18 cellular contexts compared by ENCODE assay signal in genomic region chr15:51111061-51111460, GRCh38. TPM values are rescaled to one million over a fixed set of nuclear protein-coding genes. Genes with fewer than 3 reads are reported as not detected.
A peak's percentile ranks its signal among the peaks of the same experiment; 100 is the strongest.
DNase-seq lines count a peak whose midpoint lies in the region; ATAC-seq, FAIRE-seq and TF ChIP-seq lines count a peak whose summit lies in the region.
"Had no signal": no experiment of that assay in that cellular context is flagged by ENCODE, and none has a peak within 500 bp of the region (broad histone marks: within the 10 kb centered on the region; RNA-seq: fewer than 3 reads in every experiment).

No MANE protein-coding gene starts in this region.

- H3K4me1 ChIP-seq in GM23248 (ENCODE audit: insufficient read depth) (peaks cover 30% of the 10 kb centered on the region), astrocyte (ENCODE audit: insufficient read depth, low read length) (peaks cover 17% of the 10 kb centered on the region), thoracic aorta (ENCODE audit: control insufficient read depth in 1 of 2, low read depth in 2 of 2) (peaks cover 7 to 72% of the 10 kb centered on the region in 2 donors)
- H3K4me1 ChIP-seq: HAP-1 had no signal

- H3K36me3 ChIP-seq in GM23248 (ENCODE audit: low read depth) = no peaks in the 10 kb centered on the region
- no peaks in the 10 kb centered on the region for H3K36me3 ChIP-seq in astrocyte (ENCODE audit: insufficient read depth, low read length)
- no peaks in the 10 kb centered on the region for H3K36me3 ChIP-seq in thoracic aorta
- H3K36me3 ChIP-seq: HAP-1 had no signal

- 58 to 66% methylated on average over 2 of the region's 2 CpGs for WGBS in GM23248 (ENCODE audit: low coverage in 1 of 2, low lambda C conversion rate in 2 of 2, missing lambda C conversion rate in 2 of 2), 2 experiments

- no peak overlapping the region for H3K9ac ChIP-seq in GM23248
- no peak overlapping the region for H3K9ac ChIP-seq in astrocyte (ENCODE audit: low read length)

- no peaks in the 10 kb centered on the region for H3K79me2 ChIP-seq in GM23248 (ENCODE audit: insufficient read depth)
- no peaks in the 10 kb centered on the region for H3K79me2 ChIP-seq in astrocyte (ENCODE audit: insufficient read depth, low read length)

- no peak overlapping the region for H3K4me2 ChIP-seq in GM23248 (ENCODE audit: unreplicated experiment)
- H3K4me2 ChIP-seq in astrocyte (ENCODE audit: low read length) = no peak overlapping the region

- TF ChIP-seq CTCF in AG10803 (conservative IDR thresholded peaks at IDR 0.05; ENCODE audit: low read length) (no peak), astrocyte (IDR thresholded peaks at IDR 0.05; ENCODE audit: insufficient read depth, low read depth, low read length) (no peak), thoracic aorta (IDR thresholded peaks at IDR 0.05) (no peak), CD14-positive monocyte (IDR thresholded peaks at IDR 0.05) (no peak)

- H3K4me1 Mint-ChIP-seq in astrocyte (ENCODE audit: low read depth, unreplicated experiment) (peaks cover 13% of the 10 kb centered on the region), CD14-positive monocyte (peaks cover 4% of the 10 kb centered on the region)
- H3K4me1 Mint-ChIP-seq: CD4-positive, alpha-beta memory T cell had no signal

- H2AFZ ChIP-seq in GM23248 = no peak overlapping the region
- no peak overlapping the region for H2AFZ ChIP-seq in astrocyte (ENCODE audit: low read depth, low read length)

- H3K4me3 ChIP-seq in AG10803 (ENCODE audit: low read length) (no peak overlapping the region), GM23248 (no peak overlapping the region), astrocyte (ENCODE audit: insufficient read depth, low read depth, low read length) (no peak overlapping the region), thoracic aorta (no peak overlapping the region)
- H3K4me3 ChIP-seq: HAP-1, K562 had no signal

- H3K27me3 Mint-ChIP-seq in astrocyte (ENCODE audit: low read depth, unreplicated experiment) (peaks cover 10% of the 10 kb centered on the region), CD14-positive monocyte (ENCODE audit: low read depth in 3 of 3) (peaks cover 8 to 16% (median 8%) of the 10 kb centered on the region in 3 donors)

- H3K4me3 Mint-ChIP-seq in astrocyte (ENCODE audit: unreplicated experiment) = no peak overlapping the region
- H3K4me3 Mint-ChIP-seq in CD14-positive monocyte = no peak overlapping the region
- H3K4me3 Mint-ChIP-seq: CD4-positive, alpha-beta memory T cell had no signal

- H4K20me1 ChIP-seq in GM23248 (ENCODE audit: insufficient read depth) = no peaks in the 10 kb centered on the region
- no peaks in the 10 kb centered on the region for H4K20me1 ChIP-seq in astrocyte (ENCODE audit: insufficient read depth, low read length)

- peaks cover 3% of the 10 kb centered on the region for H3K9me3 Mint-ChIP-seq in astrocyte (ENCODE audit: unreplicated experiment)
- peaks cover 0 to 5% (median 0%) of the 10 kb centered on the region in 7 donors for H3K9me3 Mint-ChIP-seq in CD14-positive monocyte
- H3K9me3 Mint-ChIP-seq: CD4-positive, alpha-beta memory T cell had no signal

- intact Hi-C loops in CD14-positive monocyte (cut with micrococcal nuclease) = no loop called here

- DNase-seq in AG10803 (ENCODE audit: low read depth) (peak; percentile 18), GM23248 (peak; percentile 47), astrocyte (ENCODE audit: low read depth) (no peak), thoracic aorta (ENCODE audit: low spot score) (no peak), ureter (ENCODE audit: low spot score) (no peak), cerebellum (ENCODE audit: low spot score) (no peak), CD14-positive monocyte (ENCODE audit: low spot score) (no peak)
- DNase-seq: AML-193; Calu3; CD4-positive, alpha-beta memory T cell; DMS79 treated with DMSO at 0.1 percent for 48 hours had no signal

- in situ Hi-C loops in GM23248 (cut with MboI) = no loop called here

- H3K27me3 ChIP-seq in GM23248 (replicated peaks; ENCODE audit: insufficient read depth) = no peaks in the 10 kb centered on the region
- no peaks in the 10 kb centered on the region for H3K27me3 ChIP-seq in astrocyte (ENCODE audit: insufficient read depth, low read length)
- H3K27me3 ChIP-seq in thoracic aorta (replicated peaks; ENCODE audit: insufficient read depth) = no peaks in the 10 kb centered on the region

- no peaks in the 10 kb centered on the region for H3K9me2 ChIP-seq in GM23248 (ENCODE audit: insufficient read depth)

- FAIRE-seq in astrocyte (lab: Jason Lieb, UNC) = peak; percentile 58
- FAIRE-seq: G401.6, GM12891, GM19239, K562 had no signal

- H3K36me3 Mint-ChIP-seq in astrocyte (ENCODE audit: low read depth, unreplicated experiment) = no peaks in the 10 kb centered on the region
- no peaks in the 10 kb centered on the region for H3K36me3 Mint-ChIP-seq in CD14-positive monocyte
- H3K36me3 Mint-ChIP-seq: CD4-positive, alpha-beta memory T cell had no signal

- no peak overlapping the region for H3K27ac ChIP-seq in GM23248
- no peak overlapping the region for H3K27ac ChIP-seq in astrocyte (ENCODE audit: low read depth, low read length)
- H3K27ac ChIP-seq in thoracic aorta = peak overlapping the region; percentile 90 to 91
- H3K27ac ChIP-seq: C4-2B, HL-60 had no signal

- ATAC-seq in thoracic aorta (ENCODE audit: insufficient number of reproducible peaks, low FRiP score, low read depth) = no peak
- ATAC-seq: K562 had no signal

- H3K27ac Mint-ChIP-seq in astrocyte (ENCODE audit: unreplicated experiment) = no peak overlapping the region
- H3K27ac Mint-ChIP-seq in CD14-positive monocyte = no peak overlapping the region
- H3K27ac Mint-ChIP-seq: CD4-positive, alpha-beta memory T cell had no signal

- H3F3A ChIP-seq in GM23248 (ENCODE audit: insufficient read depth) = peaks cover 45% of the 10 kb centered on the region

- no peaks in the 10 kb centered on the region for H3K9me3 ChIP-seq in GM23248 (ENCODE audit: low read depth)
- no peaks in the 10 kb centered on the region for H3K9me3 ChIP-seq in astrocyte (ENCODE audit: insufficient read depth, low read depth, low read length)
- no peaks in the 10 kb centered on the region for H3K9me3 ChIP-seq in thoracic aorta
- H3K9me3 ChIP-seq: HAP-1 had no signal

RNA-seq across cellular contexts. Expression of gene TNFAIP8L3, which starts 16.4 kb away (rescaled TPM):
- 2.8 and 6.8 TPM in 2 replicates for total RNA-seq in GM23248 (2014; rRNA removed; shearing (Covaris generic))
- polyA plus RNA-seq in GM23248 (2016; fragmentation: Nextera tagmentation; extraction: Ambion mirVana) (2.0 and 2.5 TPM in 2 replicates), CD14-positive monocyte (not detected)
- total RNA-seq in astrocyte (1.1 and 1.8 TPM in 2 replicates), thoracic aorta (10 to 100 TPM; 33.3 to 42.0 TPM), ureter (20.6 TPM), cerebellum (3.2 TPM)
- total RNA-seq: Calu3; CD4-positive, alpha-beta memory T cell; K562 had no signal
- polyA plus RNA-seq: CD4-positive, alpha-beta memory T cell had no signal

Comparison
In these comparisons a context has a peak if more than half of its experiments do, and no peak if none do; other contexts are left out.
1. DNase-seq: peak in AG10803 (single experiment) and GM23248 (single experiment); none in astrocyte (single experiment), thoracic aorta (single experiment), ureter (single experiment), cerebellum (single experiment) and CD14-positive monocyte (single experiment).
2. H3K27ac ChIP-seq: peak in thoracic aorta (2 of 2); none in GM23248 (single experiment) and astrocyte (single experiment).